ENCODE assay signal across 10 cellular contexts in the genomic region with DNA sequence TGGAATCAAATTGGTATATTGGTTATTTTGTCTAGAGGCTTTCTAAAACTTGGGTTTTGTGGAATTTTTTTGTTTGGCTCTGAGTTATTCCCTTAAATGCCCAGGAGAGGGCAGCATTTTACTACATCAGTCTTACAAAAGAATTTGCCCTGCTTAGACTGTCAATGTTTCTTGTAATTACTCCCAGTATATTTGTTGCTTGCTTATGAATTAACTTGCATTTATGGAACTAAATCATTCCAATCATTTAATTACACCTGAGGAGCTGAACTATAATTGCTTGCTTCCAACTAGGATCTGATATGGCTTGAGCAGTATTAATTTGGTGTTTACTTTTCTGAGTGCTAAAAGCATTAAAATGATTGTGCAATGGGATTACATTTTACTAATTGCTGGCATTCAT. TPM values are rescaled to one million over a fixed set of nuclear protein-coding genes. Genes with fewer than 3 reads are reported as not detected.
DNase-seq lines count a peak whose midpoint lies in the region; ATAC-seq, FAIRE-seq and TF ChIP-seq lines count a peak whose summit lies in the region.
"Had no signal": no experiment of that assay in that cellular context is flagged by ENCODE, and none has a peak within 500 bp of the region (broad histone marks: within the 10 kb centered on the region; RNA-seq: fewer than 3 reads in every experiment).

No MANE protein-coding gene starts in this region.

- intact Hi-C loops in prostate gland (cut with DNase I) = loop anchor here (5.0 kb wide), 1 partner anchor 626 kb away; no protein-coding TSS in a partner anchor

- H3K9ac ChIP-seq in fibroblast of lung (ENCODE audit: insufficient read depth, low read length) = no peak overlapping the region

- no peak overlapping the region for H3K4me3 ChIP-seq in LNCaP clone FGC (ENCODE audit: low read depth, low read length)
- no peak overlapping the region for H3K4me3 ChIP-seq in fibroblast of lung (replicated peaks in 1 of 4; ENCODE audit: control extremely low read depth in 1 of 4, insufficient read depth in 1 of 4, low read depth in 3 of 4, low read length in 4 of 4)
- no peak overlapping the region for H3K4me3 ChIP-seq in prostate gland

- H3K36me3 ChIP-seq in fibroblast of lung (ENCODE audit: control insufficient read depth, insufficient read depth, low read length) (no peaks in the 10 kb centered on the region), prostate gland (no peaks in the 10 kb centered on the region)

- H3K9me3 ChIP-seq in fibroblast of lung (ENCODE audit: control insufficient read depth, insufficient read depth, low read depth, low read length) (no peaks in the 10 kb centered on the region), prostate gland (no peaks in the 10 kb centered on the region), T-helper 17 cell (ENCODE audit: control insufficient read depth, low read length, poor library complexity, severe bottlenecking) (no peaks in the 10 kb centered on the region)

- TF ChIP-seq CTCF in LNCaP clone FGC (IDR thresholded peaks at IDR 0.05; ENCODE audit: control insufficient read depth, extremely low read depth, insufficient read depth) = peak; percentile 45
- TF ChIP-seq CTCF in fibroblast of lung (conservative IDR thresholded peaks at IDR 0.05 in 1 of 2, IDR thresholded peaks at IDR 0.05 in 1 of 2; ENCODE audit: low read depth in 1 of 2, low read length in 2 of 2) = peak; percentile 63 to 72
- TF ChIP-seq CTCF in prostate gland (IDR thresholded peaks at IDR 0.05) = peak; percentile 71 to 95 (median 85)

- H3K4me1 Mint-ChIP-seq in T-helper 17 cell = no peaks in the 10 kb centered on the region
- H3K4me1 Mint-ChIP-seq: CD4-positive, CD25-positive, alpha-beta regulatory T cell had no signal

- no peak overlapping the region for H2AFZ ChIP-seq in fibroblast of lung (ENCODE audit: low read length)

- H3K36me3 Mint-ChIP-seq in T-helper 17 cell (ENCODE audit: low read depth) = no peaks in the 10 kb centered on the region
- H3K36me3 Mint-ChIP-seq: CD4-positive, CD25-positive, alpha-beta regulatory T cell had no signal

- H4K20me1 ChIP-seq in fibroblast of lung (ENCODE audit: control insufficient read depth, extremely low read depth, insufficient read depth, low read length) = no peaks in the 10 kb centered on the region

- no peak overlapping the region for H3K27ac Mint-ChIP-seq in T-helper 17 cell
- H3K27ac Mint-ChIP-seq: activated T-cell treated with anti-CD3 and anti-CD28 coated beads, Interleukin-2, amount 50 U/mL, for 72 hours; CD4-positive, CD25-positive, alpha-beta regulatory T cell had no signal

- no peak for ATAC-seq in T-helper 17 cell
- ATAC-seq: activated T-cell treated with anti-CD3 and anti-CD28 coated beads, Interleukin-2, amount 50 U/mL, for 72 hours had no signal

- H3K27ac ChIP-seq in fibroblast of lung (ENCODE audit: insufficient read depth, low read length) (no peak overlapping the region), prostate gland (peak overlapping the region; percentile 84 to 85)

- H3K79me2 ChIP-seq in fibroblast of lung (ENCODE audit: control insufficient read depth, insufficient read depth, low read length) = no peaks in the 10 kb centered on the region

- H3K27me3 Mint-ChIP-seq in T-helper 17 cell = no peaks in the 10 kb centered on the region
- H3K27me3 Mint-ChIP-seq: CD4-positive, CD25-positive, alpha-beta regulatory T cell had no signal

- H3K4me1 ChIP-seq in fibroblast of lung (ENCODE audit: control insufficient read depth, extremely low read depth, insufficient read depth, low read length) = no peaks in the 10 kb centered on the region
- no peaks in the 10 kb centered on the region for H3K4me1 ChIP-seq in prostate gland (replicated peaks)

- no peak overlapping the region for H3K4me2 ChIP-seq in fibroblast of lung (ENCODE audit: extremely low read depth, insufficient read depth, low read length)

- no peak overlapping the region for H3K4me3 Mint-ChIP-seq in T-helper 17 cell
- H3K4me3 Mint-ChIP-seq: activated T-cell treated with anti-CD3 and anti-CD28 coated beads, Interleukin-2, amount 50 U/mL, for 72 hours; CD4-positive, CD25-positive, alpha-beta regulatory T cell had no signal

- H3K27me3 ChIP-seq in fibroblast of lung (ENCODE audit: control insufficient read depth, insufficient read depth, low read length) (no peaks in the 10 kb centered on the region), prostate gland (replicated peaks; ENCODE audit: insufficient read depth) (no peaks in the 10 kb centered on the region)

- no peak for TF ChIP-seq POLR2A in prostate gland (IDR thresholded peaks at IDR 0.05)

- DNase-seq in NOMO-1 (lab: John Stamatoyannopoulos, UW; ENCODE audit: unreplicated experiment in 2 of 2) = peak; percentile 0 to 24
- no peak for DNase-seq in NOMO-1 treated with dmso at 0.1 percent for 144 hours (lab: John Stamatoyannopoulos, UW; ENCODE audit: unreplicated experiment)
- DNase-seq in LNCaP clone FGC (ENCODE audit: low read depth) = peak; percentile 70
- peak; percentile 16 for DNase-seq in RCC 7860 (ENCODE audit: low spot score)
- peak; percentile 35 to 77 for DNase-seq in fibroblast of lung (ENCODE audit: low read depth in 2 of 2)
- peak; percentile 24 for DNase-seq in prostate gland (ENCODE audit: low spot score)
- no peak for DNase-seq in T-helper 17 cell
- no peak for DNase-seq in activated T-cell treated with anti-CD3 and anti-CD28 coated beads, Interleukin-2, amount 50 U/mL, for 48 hours

- FAIRE-seq in RCC 7860 (lab: Jason Lieb, UNC) = peak; percentile 49

RNA-seq across cellular contexts. Expression of a gene that starts 48.7 kb away (rescaled TPM):
- 8.6 and 9.0 TPM in 2 replicates for total RNA-seq in fibroblast of lung
- 4.3 and 6.4 TPM in 2 replicates for polyA plus RNA-seq in fibroblast of lung
- 3.5 and 4.2 TPM in 2 replicates for polyA plus RNA-seq in fibroblast of lung (2012)
- 1.6 TPM in 1 of 2 replicates, not detected in the other for polyA minus RNA-seq in fibroblast of lung (ENCODE audit: low replicate concordance)
- 10 to 100 TPM; 14.4 to 31.4 TPM for total RNA-seq in prostate gland
- total RNA-seq in T-helper 17 cell = under 1 TPM; 0.32 to 0.73 TPM
- total RNA-seq: CD4-positive, CD25-positive, alpha-beta regulatory T cell had no signal
- polyA plus RNA-seq: CD4-positive, CD25-positive, alpha-beta regulatory T cell had no signal

Comparison
In these comparisons a context has a peak if more than half of its experiments do, and no peak if none do; other contexts are left out.
1. DNase-seq: peak in NOMO-1 (2 of 2), LNCaP clone FGC (single experiment), RCC 7860 (single experiment), fibroblast of lung (2 of 2) and prostate gland (single experiment); none in NOMO-1 treated with dmso at 0.1 percent for 144 hours (single experiment), T-helper 17 cell (0 of 3) and activated T-cell treated with anti-CD3 and anti-CD28 coated beads, Interleukin-2, amount 50 U/mL, for 48 hours (0 of 2).
2. Peak in every context shown above with its lines, with median percentiles within 50 percentile points of each other: CTCF ChIP-seq.